In genomic region chr19:12629215-12629614, GRCh38 we compare ENCODE assay signal across 16 cellular contexts. TPM values are rescaled to one million over a fixed set of nuclear protein-coding genes. Genes with fewer than 3 reads are reported as not detected.
DNase-seq lines count a peak whose midpoint lies in the region; ATAC-seq and TF ChIP-seq lines count a peak whose summit lies in the region.
"Had no signal": no experiment of that assay in that cellular context is flagged by ENCODE, and none has a peak within 500 bp of the region (broad histone marks: within the 10 kb centered on the region; RNA-seq: fewer than 3 reads in every experiment).

No MANE protein-coding gene starts in this region.

- no peak overlapping the region for H3K4me3 Mint-ChIP-seq in activated T-helper 17 cell treated with anti-CD3 and anti-CD28 coated beads, Interleukin-2, amount 50 U/mL, for 72 hours
- H3K4me3 Mint-ChIP-seq in stimulated activated effector memory CD8-positive, alpha-beta T cell treated with anti-CD3 and anti-CD28 coated beads, Interleukin-12 subunit alpha, Interleukin-12 subunit beta, amount 100 ng/mL, for 72 hours, result no peak overlapping the region
- H3K4me3 Mint-ChIP-seq: CD8-positive, alpha-beta T cell had no signal

- H3K27me3 ChIP-seq in right atrium auricular region, result no peaks in the 10 kb centered on the region
- H3K27me3 ChIP-seq: BLaER1 treated with 17β-estradiol and CSF1 and Interleukin-3, amounts not matched to agents 10 nM and 100 nM; SJCRH30 had no signal

- no peaks in the 10 kb centered on the region for H3K4me1 ChIP-seq in right atrium auricular region
- H3K4me1 ChIP-seq: BLaER1 treated with 17β-estradiol and CSF1 and Interleukin-3, amounts not matched to agents 10 nM and 100 nM; SJCRH30 had no signal

- peaks cover 59% of the 10 kb centered on the region for H3K36me3 ChIP-seq in right atrium auricular region

- in situ Hi-C loops in G401 (cut with HindIII; ENCODE audit: low sequenced_read_pairs), result no loop called here

- TF ChIP-seq CTCF in right atrium auricular region (IDR thresholded peaks at IDR 0.05) (no peak), omental fat pad (IDR thresholded peaks at IDR 0.05) (no peak)

- intact Hi-C loops in cardiac septum (cut with DNase I), result no loop called here

- DNase-seq in cardiac septum (ENCODE audit: low spot score) (peak; percentile 27), right atrium auricular region (ENCODE audit: low spot score) (no peak), G401 (ENCODE audit: low spot score) (no peak), omental fat pad (ENCODE audit: low spot score) (no peak)
- DNase-seq in stimulated activated effector memory CD8-positive, alpha-beta T cell treated with anti-CD3 and anti-CD28 coated beads, Interleukin-12 subunit alpha, Interleukin-12 subunit beta, amount 100 ng/mL, for 72 hours (ENCODE audit: low spot score in 2 of 2), result no peak
- DNase-seq: CD8-positive, alpha-beta T cell; DMS79 treated with DMSO at 0.1 percent for 48 hours; H7; KG1; MV-4-11; NCI-H1694 treated with DMSO at 0.1 percent for 48 hours; NCI-H510A treated with DMSO at 0.1 percent for 48 hours; NCI-H82; SJCRH30 had no signal

- H3K27ac Mint-ChIP-seq in activated T-helper 17 cell treated with anti-CD3 and anti-CD28 coated beads, Interleukin-2, amount 50 U/mL, for 72 hours, result no peak overlapping the region
- no peak overlapping the region for H3K27ac Mint-ChIP-seq in stimulated activated effector memory CD8-positive, alpha-beta T cell treated with anti-CD3 and anti-CD28 coated beads, Interleukin-12 subunit alpha, Interleukin-12 subunit beta, amount 100 ng/mL, for 72 hours
- H3K27ac Mint-ChIP-seq: CD8-positive, alpha-beta T cell had no signal

- H3K4me1 Mint-ChIP-seq in activated T-helper 17 cell treated with anti-CD3 and anti-CD28 coated beads, Interleukin-2, amount 50 U/mL, for 72 hours, result peaks cover 9% of the 10 kb centered on the region
- H3K4me1 Mint-ChIP-seq in stimulated activated effector memory CD8-positive, alpha-beta T cell treated with anti-CD3 and anti-CD28 coated beads, Interleukin-12 subunit alpha, Interleukin-12 subunit beta, amount 100 ng/mL, for 72 hours, result peaks cover 6% of the 10 kb centered on the region

- no peak overlapping the region for H3K4me3 ChIP-seq in right atrium auricular region
- H3K4me3 ChIP-seq: SJCRH30 had no signal

- no peaks in the 10 kb centered on the region for H3K27me3 Mint-ChIP-seq in activated T-helper 17 cell treated with anti-CD3 and anti-CD28 coated beads, Interleukin-2, amount 50 U/mL, for 72 hours

- H3K36me3 Mint-ChIP-seq in activated T-helper 17 cell treated with anti-CD3 and anti-CD28 coated beads, Interleukin-2, amount 50 U/mL, for 72 hours (ENCODE audit: low read depth), result peaks cover 80% of the 10 kb centered on the region
- peaks cover 89% of the 10 kb centered on the region for H3K36me3 Mint-ChIP-seq in stimulated activated effector memory CD8-positive, alpha-beta T cell treated with anti-CD3 and anti-CD28 coated beads, Interleukin-12 subunit alpha, Interleukin-12 subunit beta, amount 100 ng/mL, for 72 hours

- no peak overlapping the region for H3K27ac ChIP-seq in right atrium auricular region
- H3K27ac ChIP-seq: BLaER1 treated with 17β-estradiol and CSF1 and Interleukin-3, amounts not matched to agents 10 nM and 100 nM; SJCRH30 had no signal

- peaks cover 10% of the 10 kb centered on the region for H3K9me3 Mint-ChIP-seq in activated T-helper 17 cell treated with anti-CD3 and anti-CD28 coated beads, Interleukin-2, amount 50 U/mL, for 72 hours
- H3K9me3 Mint-ChIP-seq in stimulated activated effector memory CD8-positive, alpha-beta T cell treated with anti-CD3 and anti-CD28 coated beads, Interleukin-12 subunit alpha, Interleukin-12 subunit beta, amount 100 ng/mL, for 72 hours, result peaks cover 6% of the 10 kb centered on the region

- H3K9me3 ChIP-seq in right atrium auricular region, result peaks cover 7 to 22% of the 10 kb centered on the region in 2 donors

- peak; percentile 80 for ATAC-seq in activated T-helper 17 cell treated with anti-CD3 and anti-CD28 coated beads, Interleukin-2, amount 50 U/mL, for 72 hours (replicated peaks)
- peak; percentile 42 for ATAC-seq in stimulated activated effector memory CD8-positive, alpha-beta T cell treated with anti-CD3 and anti-CD28 coated beads, Interleukin-12 subunit alpha, Interleukin-12 subunit beta, amount 100 ng/mL, for 72 hours
- ATAC-seq in omental fat pad (ENCODE audit: low FRiP score), result no peak
- ATAC-seq: CD8-positive, alpha-beta T cell had no signal

RNA-seq across cellular contexts. Expression of gene ZNF791, which starts 18.5 kb away (rescaled TPM):
- total RNA-seq in cardiac septum, result 14.8 TPM
- total RNA-seq in right atrium auricular region, result 10 to 100 TPM in 1 of 2 donors, 1 to 10 TPM in 1; 8.2 to 10.1 TPM
- 10 to 100 TPM; 16.7 to 19.0 TPM for total RNA-seq in activated T-helper 17 cell treated with anti-CD3 and anti-CD28 coated beads, Interleukin-2, amount 50 U/mL, for 72 hours
- total RNA-seq in G401 (2014; rRNA removed; shearing (Covaris generic)), result 3.8 and 9.2 TPM in 2 replicates
- total RNA-seq in omental fat pad, result 10 to 100 TPM; 12.9 to 23.3 (median 16.3) TPM

RNA-seq across cellular contexts. Expression of gene ZNF490, which starts 18.6 kb away (rescaled TPM):
- total RNA-seq in cardiac septum (5.1 TPM), right atrium auricular region (1 to 10 TPM; 2.5 to 4.5 TPM), omental fat pad (1 to 10 TPM; 3.6 to 6.3 (median 4.7) TPM)
- total RNA-seq in activated T-helper 17 cell treated with anti-CD3 and anti-CD28 coated beads, Interleukin-2, amount 50 U/mL, for 72 hours, result 10 to 100 TPM in 1 of 2 donors, 1 to 10 TPM in 1; 7.3 to 11.1 TPM
- total RNA-seq in G401 (2014; rRNA removed; shearing (Covaris generic)), result 3.9 and 4.8 TPM in 2 replicates

RNA-seq across cellular contexts. Expression of gene MAN2B1, which starts 37.3 kb away (rescaled TPM):
- total RNA-seq in cardiac septum (20.6 TPM), right atrium auricular region (10 to 100 TPM; 33.7 to 35.5 TPM), omental fat pad (100 to 1,000 TPM in 1 of 4 donors, 10 to 100 TPM in 3; 63.8 to 104 (median 74.6) TPM)
- 100 to 1,000 TPM; 199 to 247 TPM for total RNA-seq in activated T-helper 17 cell treated with anti-CD3 and anti-CD28 coated beads, Interleukin-2, amount 50 U/mL, for 72 hours
- 30.0 and 58.1 TPM in 2 replicates for total RNA-seq in G401 (2014; rRNA removed; shearing (Covaris generic))

RNA-seq across cellular contexts. Expression of gene WDR83, which starts 37.4 kb away (rescaled TPM):
- total RNA-seq in cardiac septum, result 10.0 TPM
- 10 to 100 TPM; 10.1 to 11.6 TPM for total RNA-seq in right atrium auricular region
- total RNA-seq in activated T-helper 17 cell treated with anti-CD3 and anti-CD28 coated beads, Interleukin-2, amount 50 U/mL, for 72 hours, result 10 to 100 TPM; 17.7 to 30.4 TPM
- total RNA-seq in G401 (2014; rRNA removed; shearing (Covaris generic)), result 10.9 and 17.9 TPM in 2 replicates
- total RNA-seq in omental fat pad, result 10 to 100 TPM in 1 of 4 donors, 1 to 10 TPM in 3; 7.1 to 10.2 (median 8.5) TPM

RNA-seq across cellular contexts. Expression of gene DHPS, which starts 52.5 kb away (rescaled TPM):
- total RNA-seq in cardiac septum (49.0 TPM), right atrium auricular region (10 to 100 TPM; 59.8 to 60.1 TPM), omental fat pad (100 to 1,000 TPM in 1 of 4 donors, 10 to 100 TPM in 3; 68.5 to 119 (median 80.9) TPM)
- 100 to 1,000 TPM; 125 to 167 TPM for total RNA-seq in activated T-helper 17 cell treated with anti-CD3 and anti-CD28 coated beads, Interleukin-2, amount 50 U/mL, for 72 hours
- total RNA-seq in G401 (2014; rRNA removed; shearing (Covaris generic)), result 70.6 and 99.0 TPM in 2 replicates
